8 cellular contexts compared by ENCODE assay signal in the genomic region with DNA sequence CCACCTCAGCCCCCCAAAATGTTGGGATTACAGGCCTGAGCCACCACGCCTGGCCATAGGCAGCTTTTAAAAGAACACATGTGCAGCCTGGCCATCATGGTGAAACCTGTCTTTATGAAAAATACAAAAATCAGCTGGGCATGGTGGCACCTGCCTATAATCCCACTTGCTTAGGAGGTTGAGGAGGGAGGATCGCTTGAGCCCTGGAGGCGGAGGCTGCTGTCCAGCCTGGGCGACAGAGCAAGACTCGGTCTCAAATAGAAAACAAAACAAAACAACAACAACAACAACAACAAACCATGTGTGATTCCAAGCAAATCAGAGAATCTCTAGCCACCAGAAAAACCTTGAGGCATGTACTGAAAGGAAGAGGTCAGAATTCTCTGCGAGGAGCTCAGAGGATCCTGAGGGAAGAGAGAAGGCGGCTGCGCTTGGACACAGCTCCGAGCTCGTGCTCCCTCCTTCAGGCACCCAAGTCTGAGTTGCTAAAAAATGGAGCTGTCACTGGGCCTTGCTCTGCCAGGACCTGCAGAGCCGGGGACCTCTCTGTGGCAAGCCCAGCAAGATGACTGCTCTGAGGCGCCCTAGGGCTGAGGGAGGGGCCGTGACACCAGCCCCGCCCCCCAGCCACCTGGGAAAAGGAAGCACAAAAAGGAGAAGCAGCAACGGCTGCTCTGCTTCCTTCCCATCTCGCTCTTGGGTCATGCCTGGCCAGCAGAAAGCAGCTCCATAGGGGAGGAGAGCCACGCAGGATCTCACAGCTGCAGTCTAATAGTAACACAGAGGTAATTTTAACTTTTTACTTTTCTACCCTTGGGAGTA. TPM values are rescaled to one million over a fixed set of nuclear protein-coding genes. Genes with fewer than 3 reads are reported as not detected.
DNase-seq lines count a peak whose midpoint lies in the region; ATAC-seq and TF ChIP-seq lines count a peak whose summit lies in the region.

Gene ARL11, plus strand, starts transcription at position 677 of the 822 bp plus-strand sequence. CDS start 1,941 bp downstream, outside the sequence.

- H3K9me3 ChIP-seq in heart right ventricle (no peaks in the 10 kb centered on the region), vagina (no peaks in the 10 kb centered on the region)

- H3K27me3 ChIP-seq in H7 (ENCODE audit: control insufficient read depth, insufficient read depth, low read length) (no peaks in the 10 kb centered on the region), heart right ventricle (no peaks in the 10 kb centered on the region), vagina (no peaks in the 10 kb centered on the region)

- ATAC-seq in heart right ventricle = peak; percentile 24 to 64 (median 54)

- TF ChIP-seq POLR2A in GM10847 (IDR thresholded peaks at IDR 0.05; ENCODE audit: extremely low read depth, insufficient read length) = peak; percentile 62
- no peak for TF ChIP-seq POLR2A in vagina (IDR thresholded peaks at IDR 0.05)

- H3K4me3 ChIP-seq in H7 (ENCODE audit: insufficient read depth, low read depth, low read length) = peak within 1 kb of the TSS; percentile 32; the same call in 1 of the 2 replicates
- H3K4me3 ChIP-seq in heart right ventricle = peak within 1 kb of the TSS in 7 of 10 donors; percentile 13 to 55 (median 27)
- peak within 1 kb of the TSS in 1 of 2 donors; percentile 21 for H3K4me3 ChIP-seq in vagina

- H3K27ac ChIP-seq in heart right ventricle (peak within 1 kb of the TSS in 7 of 10 donors; percentile 25 to 87 (median 49)), vagina (no peak within 1 kb of the TSS)

- H3K36me3 ChIP-seq in H7 (replicated peaks; ENCODE audit: control insufficient read depth, insufficient read depth, low read length) (no peaks in the 10 kb centered on the region), heart right ventricle (no peaks in the 10 kb centered on the region), vagina (no peaks in the 10 kb centered on the region)

- intact Hi-C loops in heart right ventricle (cut with DNase I) (no loop called here), vagina (cut with DNase I) (no loop called here)

- no peak for TF ChIP-seq CTCF in heart right ventricle (IDR thresholded peaks at IDR 0.05)
- TF ChIP-seq CTCF in vagina (IDR thresholded peaks at IDR 0.05) = no peak

- WGBS in heart right ventricle, 2 donors = 45 to 46% methylated on average over 17 of the region's 17 CpGs

- peaks cover 0 to 72% (median 12%) of the 10 kb centered on the region in 9 donors for H3K4me1 ChIP-seq in heart right ventricle
- peaks cover 9% of the 10 kb centered on the region for H3K4me1 ChIP-seq in vagina

- peak; percentile 92 for DNase-seq in H7
- DNase-seq in MV-4-11 (lab: John Stamatoyannopoulos, UW) = peak; percentile 90
- DNase-seq in activated CD8-positive, alpha-beta memory T cell treated with anti-CD3 and anti-CD28 coated beads, Interleukin-2, amount 50 U/mL, for 48 hours = peak; percentile 79
- DNase-seq in heart right ventricle = peak; percentile 43 to 60
- DNase-seq in stimulated activated CD4-positive, alpha-beta T cell treated with anti-CD3 and anti-CD28 coated beads, Interleukin-12 subunit alpha, Interleukin-12 subunit beta, amount 100 ng/mL, for 48 hours (ENCODE audit: low read depth in 2 of 3, low spot score in 1 of 3) = peak; percentile 37 to 45 (median 38)
- DNase-seq in cerebellum (ENCODE audit: low spot score) = no peak
- no peak for DNase-seq in vagina (ENCODE audit: extremely low spot score in 2 of 2)

RNA-seq across cellular contexts. Expression of gene ARL11, which starts in this region (rescaled TPM):
- total RNA-seq in H7 (2014; rRNA removed; shearing (Covaris generic)) = 0.17 and 0.37 TPM in 2 replicates
- total RNA-seq in heart right ventricle (1 to 10 TPM in 1 of 10 donors, under 1 TPM in 9; 0.09 to 1.1 (median 0.23) TPM), cerebellum (0.18 TPM), vagina (0.98 TPM)
- polyA plus RNA-seq in heart right ventricle = under 1 TPM; 0.20 to 0.59 TPM

Comparison
In these comparisons a context has a peak if more than half of its experiments do, and no peak if none do; other contexts are left out.
1. Peak in DNase-seq and H3K4me3 ChIP-seq in H7; RNA of the gene not detected or under 1 TPM.
2. DNase-seq: peak in MV-4-11 (single experiment), activated CD8-positive, alpha-beta memory T cell treated with anti-CD3 and anti-CD28 coated beads, Interleukin-2, amount 50 U/mL, for 48 hours (single experiment), heart right ventricle (2 of 2) and stimulated activated CD4-positive, alpha-beta T cell treated with anti-CD3 and anti-CD28 coated beads, Interleukin-12 subunit alpha, Interleukin-12 subunit beta, amount 100 ng/mL, for 48 hours (3 of 3); none in cerebellum (single experiment) and vagina (0 of 2).